In the genomic region with DNA sequence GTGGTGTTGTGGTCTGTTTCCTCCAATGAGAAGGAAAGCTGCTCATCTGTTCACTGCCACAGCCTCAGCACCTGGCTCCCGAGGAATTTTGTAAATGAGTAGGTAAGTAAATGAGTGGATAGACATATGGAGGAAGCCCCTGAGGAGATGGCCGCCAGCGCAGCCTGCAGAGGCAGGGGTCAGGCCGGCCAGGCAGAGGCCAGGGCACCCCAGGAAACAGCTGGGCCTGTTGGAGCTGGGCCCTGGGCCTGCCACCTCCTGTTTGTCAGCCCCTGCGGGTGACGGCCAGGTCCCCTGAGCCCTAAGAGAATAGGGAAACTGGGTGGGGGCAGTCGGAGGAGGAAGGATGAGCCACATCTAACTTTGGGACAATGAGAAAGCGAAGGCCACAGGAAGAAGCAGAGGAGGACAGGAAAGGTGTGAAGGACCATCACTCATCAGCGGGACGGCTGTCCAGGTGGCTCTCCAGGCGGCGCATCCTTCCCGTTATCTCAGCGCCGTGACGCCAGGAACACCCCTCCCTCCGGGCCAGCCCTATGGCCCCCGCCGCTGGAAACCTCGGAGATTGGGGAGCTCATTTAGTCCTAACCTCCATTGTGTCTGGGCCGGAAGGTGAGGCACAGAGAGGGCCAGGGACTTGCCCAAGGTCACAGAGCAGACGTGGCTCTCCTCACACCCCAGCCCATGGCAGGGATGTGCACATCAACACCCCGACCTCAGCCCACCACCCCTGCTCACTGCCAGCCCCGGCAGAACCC, we compare ENCODE assay signal across 21 cellular contexts.
"Had no signal": no experiment of that assay in that cellular context is flagged by ENCODE, and none has a peak within 500 bp of the region (broad histone marks: within the 10 kb centered on the region; RNA-seq: fewer than 3 reads in every experiment).

No MANE protein-coding gene starts in this region.

- DNase-seq: activated CD4-positive, alpha-beta T cell treated with anti-CD3 and anti-CD28 coated beads for 4 hours; activated CD4-positive, alpha-beta T cell treated with anti-CD3 and anti-CD28 coated beads, Interleukin-2, amount 50 U/mL, for 4 hours; activated naive CD4-positive, alpha-beta T cell; activated T-cell treated with anti-CD3 and anti-CD28 coated beads for 4 hours; activated T-cell treated with anti-CD3 and anti-CD28 coated beads, Interleukin-2, amount 50 U/mL, for 72 hours; body of pancreas; cerebellar nuclear complex; colonic mucosa; foreskin fibroblast; kidney glomerular epithelial cell; natural killer cell; ovary; retina; stimulated activated naive CD4-positive, alpha-beta T cell; trophoblast cell had no signal

- H3K4me1 Mint-ChIP-seq: natural killer cell had no signal

- H3K4me3 ChIP-seq: body of pancreas, cardiac muscle cell, colonic mucosa, ovary, suprapubic skin had no signal

- H3K4me1 ChIP-seq: body of pancreas, colonic mucosa had no signal

- H3K27ac ChIP-seq: body of pancreas, colonic mucosa, neutrophil, ovary, suprapubic skin had no signal

- ATAC-seq: activated naive CD4-positive, alpha-beta T cell treated with anti-CD3 and anti-CD28 coated beads, Interleukin-2, amount 50 U/mL, for 72 hours; activated T-cell treated with anti-CD3 and anti-CD28 coated beads, Interleukin-2, amount 50 U/mL, for 72 hours; body of pancreas; left lobe of liver; natural killer cell had no signal

- H3K9me3 ChIP-seq: body of pancreas, colonic mucosa, neutrophil, ovary, suprapubic skin had no signal

- H3K36me3 ChIP-seq: cardiac muscle cell, colonic mucosa, neutrophil, ovary, suprapubic skin had no signal

- H3K27ac Mint-ChIP-seq: activated T-cell treated with anti-CD3 and anti-CD28 coated beads, Interleukin-2, amount 50 U/mL, for 72 hours; natural killer cell; progenitor cell of endocrine pancreas had no signal

- H3K9me3 Mint-ChIP-seq: activated naive CD4-positive, alpha-beta T cell treated with anti-CD3 and anti-CD28 coated beads, Interleukin-2, amount 50 U/mL, for 72 hours; activated T-cell treated with anti-CD3 and anti-CD28 coated beads, Interleukin-2, amount 50 U/mL, for 72 hours; natural killer cell had no signal

- H3K36me3 Mint-ChIP-seq: activated naive CD4-positive, alpha-beta T cell treated with anti-CD3 and anti-CD28 coated beads, Interleukin-2, amount 50 U/mL, for 72 hours; natural killer cell had no signal

- H3K4me3 Mint-ChIP-seq: activated T-cell treated with anti-CD3 and anti-CD28 coated beads, Interleukin-2, amount 50 U/mL, for 72 hours; natural killer cell had no signal

- H3K27me3 ChIP-seq: body of pancreas, cardiac muscle cell, colonic mucosa, neutrophil, ovary, suprapubic skin had no signal
